Comparison of ENCODE assay signal across 20 cellular contexts in the genomic region with DNA sequence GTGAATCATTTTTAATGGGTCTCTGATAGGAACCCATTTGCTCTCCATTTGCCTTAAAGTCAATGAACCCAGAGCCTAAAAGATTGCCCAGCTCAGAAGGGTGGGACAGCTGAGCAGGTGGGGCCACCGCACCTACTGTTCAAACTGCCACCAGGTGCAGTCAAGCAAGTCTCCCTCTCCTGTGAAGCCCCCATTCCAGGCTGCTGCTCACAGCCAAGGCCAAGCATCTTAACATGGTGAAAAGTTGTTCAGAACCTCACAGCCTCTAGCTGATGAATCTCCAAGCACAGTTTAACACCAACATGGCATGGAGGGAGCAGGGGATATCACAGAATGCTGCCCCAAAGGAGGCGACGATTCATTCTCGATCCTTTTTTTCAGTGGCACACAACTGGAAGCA. TPM values are rescaled to one million over a fixed set of nuclear protein-coding genes. Genes with fewer than 3 reads are reported as not detected.
A peak's percentile ranks its signal among the peaks of the same experiment; 100 is the strongest.
DNase-seq lines count a peak whose midpoint lies in the region; TF ChIP-seq lines count a peak whose summit lies in the region.
"Had no signal": no experiment of that assay in that cellular context is flagged by ENCODE, and none has a peak within 500 bp of the region (broad histone marks: within the 10 kb centered on the region; RNA-seq: fewer than 3 reads in every experiment).

No MANE protein-coding gene starts in this region.

- no peak overlapping the region for H3K14ac ChIP-seq in H9 (ENCODE audit: insufficient read depth, low read length)

- peak; percentile 1 for DNase-seq in T-helper 2 cell treated with Interferon-gamma antibody and Interleukin-4, amounts not matched to agents 5 μg/mL and 100 μg/mL, for 36 hours (ENCODE audit: low spot score)
- DNase-seq in T-helper 2 cell (no peak), H9 (peak; percentile 18), islet precursor cell (peak; percentile 31), mesenteric fat pad (ENCODE audit: low spot score) (peak; percentile 39), COLO829 (ENCODE audit: low spot score) (no peak), COLO668 (lab: John Stamatoyannopoulos, UW; ENCODE audit: unreplicated experiment) (no peak), NCI-H510A (lab: John Stamatoyannopoulos, UW) (no peak)
- DNase-seq: AML-193; Caco-2; Calu3; CD4-positive, alpha-beta T cell; CD8-positive, alpha-beta T cell; DMS79 treated with DMSO at 0.1 percent for 48 hours; GF-D8 had no signal

- H3K79me1 ChIP-seq in H9 (ENCODE audit: insufficient read depth, low read depth, low read length, poor library complexity, severe bottlenecking): no peaks in the 10 kb centered on the region

- H3K27me3 ChIP-seq in H9 (ENCODE audit: insufficient read depth, low read length): no peaks in the 10 kb centered on the region
- H3K27me3 ChIP-seq: BLaER1 treated with 17β-estradiol and CSF1 and Interleukin-3, amounts not matched to agents 10 nM and 100 nM had no signal

- H3K4me1 Mint-ChIP-seq in T-helper 2 cell treated with Interferon-gamma antibody and Interleukin-4, amounts not matched to agents 5 μg/mL and 100 μg/mL, for 36 hours (ENCODE audit: low read depth): no peaks in the 10 kb centered on the region
- no peaks in the 10 kb centered on the region for H3K4me1 Mint-ChIP-seq in H9
- H3K4me1 Mint-ChIP-seq: B cell had no signal

- no peak overlapping the region for H2BK120ac ChIP-seq in H9 (ENCODE audit: low read depth, low read length, poor library complexity, severe bottlenecking)

- no peak overlapping the region for H3K56ac ChIP-seq in H9 (ENCODE audit: insufficient read length, low read depth, low read length)

- H2BK20ac ChIP-seq in H9 (ENCODE audit: low read depth, low read length, poor library complexity, severe bottlenecking): no peak overlapping the region

- H3K27ac ChIP-seq in H9 (ENCODE audit: insufficient read length, low read depth, low read length): no peak overlapping the region
- H3K27ac ChIP-seq: 22Rv1; A549; BLaER1 treated with 17β-estradiol and CSF1 and Interleukin-3, amounts not matched to agents 10 nM and 100 nM; C4-2B had no signal

- H3K4ac ChIP-seq in H9 (ENCODE audit: low read depth, low read length): no peak overlapping the region

- no peak overlapping the region for H3T11ph ChIP-seq in H9 (ENCODE audit: low read length)

- no CpG with 5 or more reads among the region's 4 CpGs for WGBS in H9 (ENCODE audit: extremely low coverage, insufficient read length, low lambda C conversion rate)

- no peak overlapping the region for H3K4me3 Mint-ChIP-seq in T-helper 2 cell treated with Interferon-gamma antibody and Interleukin-4, amounts not matched to agents 5 μg/mL and 100 μg/mL, for 36 hours
- H3K4me3 Mint-ChIP-seq in H9: no peak overlapping the region
- H3K4me3 Mint-ChIP-seq: B cell; CD4-positive, alpha-beta T cell; CD8-positive, alpha-beta T cell had no signal

- H3K4me2 ChIP-seq in H9 (ENCODE audit: insufficient read depth, insufficient read length, low read length): no peak overlapping the region
- H3K4me2 ChIP-seq: A549; BLaER1 treated with 17β-estradiol and CSF1 and Interleukin-3, amounts not matched to agents 10 nM and 100 nM had no signal

- no peak overlapping the region for H2BK5ac ChIP-seq in H9 (ENCODE audit: insufficient read length, low read length)

- H3K36me3 Mint-ChIP-seq in T-helper 2 cell treated with Interferon-gamma antibody and Interleukin-4, amounts not matched to agents 5 μg/mL and 100 μg/mL, for 36 hours (ENCODE audit: low read depth): no peaks in the 10 kb centered on the region
- H3K36me3 Mint-ChIP-seq in H9 (ENCODE audit: insufficient read depth in 1 of 3, low read depth in 3 of 3): no peaks in the 10 kb centered on the region; a peak in 1 of 7 replicates
- H3K36me3 Mint-ChIP-seq: CD8-positive, alpha-beta T cell had no signal

- H3K4me1 ChIP-seq in H9 (ENCODE audit: insufficient read depth, low read length): no peaks in the 10 kb centered on the region
- H3K4me1 ChIP-seq: A549; BLaER1 treated with 17β-estradiol and CSF1 and Interleukin-3, amounts not matched to agents 10 nM and 100 nM; Caco-2 had no signal

- no peak overlapping the region for H2BK12ac ChIP-seq in H9 (ENCODE audit: insufficient read length, low read depth, low read length)

- no peak overlapping the region for H3K27ac Mint-ChIP-seq in T-helper 2 cell treated with Interferon-gamma antibody and Interleukin-4, amounts not matched to agents 5 μg/mL and 100 μg/mL, for 36 hours
- no peak overlapping the region for H3K27ac Mint-ChIP-seq in H9
- H3K27ac Mint-ChIP-seq: B cell; CD4-positive, alpha-beta T cell; CD8-positive, alpha-beta T cell had no signal

- H4K20me1 ChIP-seq in H9 (ENCODE audit: control insufficient read depth, insufficient read depth, insufficient read length): no peaks in the 10 kb centered on the region
- H4K20me1 ChIP-seq: BLaER1 treated with 17β-estradiol and CSF1 and Interleukin-3, amounts not matched to agents 10 nM and 100 nM had no signal

- H3K79me2 ChIP-seq in H9 (ENCODE audit: insufficient read depth, low read length): no peaks in the 10 kb centered on the region

- H2BK15ac ChIP-seq in H9 (ENCODE audit: low read depth, low read length): no peak overlapping the region

- no peak overlapping the region for H4K8ac ChIP-seq in H9 (replicated peaks; ENCODE audit: insufficient read length, low read depth, low read length)

- no peaks in the 10 kb centered on the region for H3K27me3 Mint-ChIP-seq in T-helper 2 cell treated with Interferon-gamma antibody and Interleukin-4, amounts not matched to agents 5 μg/mL and 100 μg/mL, for 36 hours (ENCODE audit: low read depth)
- H3K27me3 Mint-ChIP-seq in H9 (ENCODE audit: low read depth): peaks cover 2% of the 10 kb centered on the region; the same call in 1 of the 2 replicates

- H3K23ac ChIP-seq in H9 (ENCODE audit: insufficient read length, low read depth, low read length): no peak overlapping the region

- no peak overlapping the region for H4K5ac ChIP-seq in H9 (ENCODE audit: insufficient read length, low read depth, low read length)

- H3K9ac ChIP-seq in H9 (ENCODE audit: extremely low read depth, insufficient read length, low read length): no peak overlapping the region
- H3K9ac ChIP-seq: BLaER1 treated with 17β-estradiol and CSF1 and Interleukin-3, amounts not matched to agents 10 nM and 100 nM had no signal

- TF ChIP-seq CTCF in H9 (conservative IDR thresholded peaks at IDR 0.05): no peak

- no peak overlapping the region for H4K91ac ChIP-seq in H9 (ENCODE audit: insufficient read length, low read depth, low read length)

- H2AK5ac ChIP-seq in H9 (ENCODE audit: insufficient read length, low read length): no peak overlapping the region

- no peaks in the 10 kb centered on the region for H3K9me3 ChIP-seq in H9 (ENCODE audit: control insufficient read depth, low read depth, low read length)
- H3K9me3 ChIP-seq: A549; BLaER1 treated with 17β-estradiol and CSF1 and Interleukin-3, amounts not matched to agents 10 nM and 100 nM; Caco-2 had no signal

- no peaks in the 10 kb centered on the region for H3K9me3 Mint-ChIP-seq in T-helper 2 cell treated with Interferon-gamma antibody and Interleukin-4, amounts not matched to agents 5 μg/mL and 100 μg/mL, for 36 hours
- H3K9me3 Mint-ChIP-seq in H9: no peaks in the 10 kb centered on the region
- H3K9me3 Mint-ChIP-seq: CD4-positive, alpha-beta T cell; CD8-positive, alpha-beta T cell had no signal

- H3K18ac ChIP-seq in H9 (ENCODE audit: insufficient read length, low read depth, low read length): no peak overlapping the region

- H3K23me2 ChIP-seq in H9 (ENCODE audit: insufficient read length, low read depth, low read length, poor library complexity, severe bottlenecking): no peaks in the 10 kb centered on the region

- no peak overlapping the region for H2AFZ ChIP-seq in H9 (ENCODE audit: low read length)

RNA-seq across cellular contexts. Expression of a gene that starts 29.5 kb away (rescaled TPM):
- 3.8 and 4.2 TPM in 2 replicates for total RNA-seq in H9 (2021)
- total RNA-seq in mesenteric fat pad: 34.6 TPM
- total RNA-seq: B cell; Calu3; CD4-positive, alpha-beta T cell; CD8-positive, alpha-beta T cell had no signal

Comparison
In these comparisons a context has a peak if more than half of its experiments do, and no peak if none do; other contexts are left out.
1. DNase-seq: peak in T-helper 2 cell treated with Interferon-gamma antibody and Interleukin-4, amounts not matched to agents 5 μg/mL and 100 μg/mL, for 36 hours (single experiment), H9 (single experiment), islet precursor cell (single experiment) and mesenteric fat pad (single experiment); none in T-helper 2 cell (0 of 5), COLO829 (single experiment), COLO668 (single experiment) and NCI-H510A (single experiment).